1 cellular context compared by ENCODE assay signal in genomic region chr9:128259156-128259555, GRCh38.
TF ChIP-seq lines count a peak whose summit lies in the region.

No MANE protein-coding gene starts in this region.

TF ChIP-seq in K562, 482 proteins besides CTCF, POLR2A, EP300 and RAD21:
- TF ChIP-seq CSDE1 (IDR thresholded peaks at IDR 0.05), result no peak
- 0 out of 2 replicates have a peak, but pooled peaks have one; percentile 51 for TF ChIP-seq HMGXB4 (CRISPR knock-in tag; IDR thresholded peaks at IDR 0.05)
- no peak for TF ChIP-seq SNAPC5 (CRISPR knock-in tag; IDR thresholded peaks at IDR 0.05)
- TF ChIP-seq KLF6 (CRISPR knock-in tag; IDR thresholded peaks at IDR 0.05; ENCODE audit: borderline replicate concordance), result no peak
